ENCODE assay signal across 23 cellular contexts in the genomic region with DNA sequence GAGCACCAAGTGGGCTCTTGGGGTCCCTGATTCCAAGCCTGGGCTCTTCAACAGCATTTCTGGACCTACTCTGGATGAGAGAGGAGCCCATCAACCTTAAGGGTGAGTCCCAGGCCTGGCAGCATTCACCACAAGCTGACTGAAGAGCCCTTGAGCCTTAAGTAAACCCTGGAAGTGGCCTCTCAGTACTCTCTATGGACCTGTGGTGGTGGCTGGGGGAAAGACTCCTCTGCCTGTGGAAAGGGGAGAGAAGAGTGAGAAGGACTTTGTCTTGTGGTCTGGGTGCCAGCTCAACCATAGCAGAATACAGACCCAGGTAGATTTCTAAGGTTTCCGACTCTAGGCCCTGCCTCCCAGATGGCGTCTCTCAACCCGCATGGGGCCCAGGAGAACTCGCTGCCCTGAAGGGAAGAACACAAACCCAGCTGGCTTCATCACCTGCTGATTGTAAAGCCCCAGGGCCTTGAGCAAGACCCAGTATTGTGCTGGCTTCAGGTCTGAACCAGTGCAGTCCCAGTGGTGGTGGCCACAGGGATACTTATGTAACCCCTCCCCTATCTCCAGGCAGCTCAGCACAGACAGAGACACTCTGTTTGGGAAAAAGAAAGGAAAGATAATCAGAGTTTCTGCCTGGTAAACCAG.
DNase-seq lines count a peak whose midpoint lies in the region; ATAC-seq and TF ChIP-seq lines count a peak whose summit lies in the region.
"Had no signal": no experiment of that assay in that cellular context is flagged by ENCODE, and none has a peak within 500 bp of the region (broad histone marks: within the 10 kb centered on the region; RNA-seq: fewer than 3 reads in every experiment).

No MANE protein-coding gene starts in this region.

- no peaks in the 10 kb centered on the region for H3K27me3 ChIP-seq in upper lobe of left lung
- H3K27me3 ChIP-seq: breast epithelium, tibial nerve had no signal

- intact Hi-C loops in Right ventricle myocardium inferior (cut with DNase I) = no loop called here

- peaks cover 0 to 12% (median 0%) of the 10 kb centered on the region in 4 donors for H3K4me1 ChIP-seq in upper lobe of left lung
- H3K4me1 ChIP-seq: breast epithelium, prostate gland, tibial nerve had no signal

- TF ChIP-seq EP300 in upper lobe of left lung (IDR thresholded peaks at IDR 0.05) = no peak

- no peak overlapping the region for H3K27ac ChIP-seq in upper lobe of left lung
- H3K27ac ChIP-seq: breast epithelium, C4-2B, HL-60, KMS-11, prostate gland, tibial nerve had no signal

- DNase-seq in NCI-H2107 (lab: John Stamatoyannopoulos, UW) (peak; percentile 75), islet precursor cell (peak; percentile 63), upper lobe of left lung (peak in 1 of 2 donors; percentile 69), Right ventricle myocardium inferior (ENCODE audit: missing footprints) (no peak), foreskin fibroblast (no peak), NCI-H446 treated with DMSO at 0.1 percent for 48 hours (lab: John Stamatoyannopoulos, UW) (no peak)
- DNase-seq: activated CD4-positive, alpha-beta T cell treated with anti-CD3 and anti-CD28 coated beads, Interleukin-2, amount 50 U/mL, for 4 hours; activated CD4-positive, CD25-positive, alpha-beta regulatory T cell; amygdala; Calu3; hippocampal formation; naive thymus-derived CD4-positive, alpha-beta T cell; NCI-H1694 treated with DMSO at 0.1 percent for 48 hours; NCI-H524 treated with DMSO at 0.1 percent for 48 hours; nucleus accumbens; T-helper 1 cell had no signal

- TF ChIP-seq POLR2A in upper lobe of left lung (IDR thresholded peaks at IDR 0.05) = no peak

- peak; percentile 45 for ATAC-seq in GM19397 (IDR thresholded peaks at IDR 0.05; ENCODE audit: unreplicated experiment)
- ATAC-seq in upper lobe of left lung (ENCODE audit: low FRiP score in 2 of 2) = peak; percentile 66 to 89
- ATAC-seq in Right ventricle myocardium inferior = no peak
- ATAC-seq: naive thymus-derived CD4-positive, alpha-beta T cell had no signal

- 64 to 91% methylated on average over 4 of the region's 4 CpGs for WGBS in upper lobe of left lung, 2 donors

- TF ChIP-seq CTCF in upper lobe of left lung (IDR thresholded peaks at IDR 0.05) = no peak
- no peak for TF ChIP-seq CTCF in foreskin fibroblast (IDR thresholded peaks at IDR 0.05; ENCODE audit: low read depth, low read length)

- H3K4me3 ChIP-seq in upper lobe of left lung (no peak overlapping the region), foreskin fibroblast (ENCODE audit: low read depth in 1 of 2, low read length in 2 of 2) (no peak overlapping the region)
- H3K4me3 ChIP-seq: breast epithelium, prostate gland, tibial nerve had no signal

- H3K36me3 ChIP-seq in upper lobe of left lung = no peaks in the 10 kb centered on the region
- H3K36me3 ChIP-seq: breast epithelium, prostate gland had no signal

- no peaks in the 10 kb centered on the region for H3K9me3 ChIP-seq in upper lobe of left lung
- H3K9me3 ChIP-seq: breast epithelium, prostate gland had no signal

Comparison
In these comparisons a context has a peak if more than half of its experiments do, and no peak if none do; other contexts are left out.
1. DNase-seq: peak in NCI-H2107 (single experiment) and islet precursor cell (single experiment); none in Right ventricle myocardium inferior (single experiment), foreskin fibroblast (0 of 2) and NCI-H446 treated with DMSO at 0.1 percent for 48 hours (single experiment).